Comparison of ENCODE assay signal across 26 cellular contexts in genomic region chr1:53511323-53511932, GRCh38. TPM values are rescaled to one million over a fixed set of nuclear protein-coding genes. Genes with fewer than 3 reads are reported as not detected.
DNase-seq lines count a peak whose midpoint lies in the region; ATAC-seq and TF ChIP-seq lines count a peak whose summit lies in the region.
"Had no signal": no experiment of that assay in that cellular context is flagged by ENCODE, and none has a peak within 500 bp of the region (broad histone marks: within the 10 kb centered on the region; RNA-seq: fewer than 3 reads in every experiment).

No MANE protein-coding gene starts in this region.

- no peaks in the 10 kb centered on the region for H3K27me3 ChIP-seq in neural progenitor cell
- no peaks in the 10 kb centered on the region for H3K27me3 ChIP-seq in vagina
- H3K27me3 ChIP-seq: hepatocyte, pancreas, upper lobe of left lung had no signal

- no peak overlapping the region for H3K4me3 Mint-ChIP-seq in neural progenitor cell
- H3K4me3 Mint-ChIP-seq in stimulated activated memory B cell treated with anti-CD40 and anti-IgM and Interleukin-4, amounts not matched to agents 10 μg/mL and 1 μg/mL and 100 μg/mL, for 72 hours = no peak overlapping the region
- H3K4me3 Mint-ChIP-seq: activated CD8-positive, alpha-beta T cell treated with anti-CD3 and anti-CD28 coated beads for 36 hours; activated naive CD8-positive, alpha-beta T cell treated with anti-CD3 and anti-CD28 coated beads, Interleukin-2, amount 10 ng/mL, durations not matched to agents 7 days and 5 days; naive thymus-derived CD8-positive, alpha-beta T cell; T-cell had no signal

- DNase-seq in Right ventricle myocardium inferior (ENCODE audit: missing footprints) (peak; percentile 64), cardiac septum (ENCODE audit: low spot score) (no peak), choroid plexus epithelial cell (ENCODE audit: low read depth) (peak; percentile 24), neural progenitor cell (ENCODE audit: low spot score) (no peak), vagina (ENCODE audit: extremely low spot score in 2 of 2) (no peak), SHP77 treated with DMSO at 0.1 percent for 48 hours (lab: John Stamatoyannopoulos, UW) (no peak)
- DNase-seq: activated CD4-positive, CD25-positive, alpha-beta regulatory T cell treated with anti-CD3 and anti-CD28 coated beads, Interleukin-2, amount 50 U/mL, for 72 hours; activated CD8-positive, alpha-beta T cell treated with anti-CD3 and anti-CD28 coated beads for 36 hours; activated effector memory CD4-positive, alpha-beta T cell treated with Interleukin-2 at 50 U/mL for 16 hours; activated naive CD8-positive, alpha-beta T cell treated with anti-CD3 and anti-CD28 coated beads, Interleukin-2, amount 10 ng/mL, durations not matched to agents 7 days and 5 days; AML-193; effector memory CD4-positive, alpha-beta T cell; naive thymus-derived CD8-positive, alpha-beta T cell; NCI-H1105; NCI-H774; T-cell; upper lobe of left lung had no signal

- H4K20me1 ChIP-seq in neural progenitor cell (ENCODE audit: low read depth) = no peaks in the 10 kb centered on the region

- H3K27ac ChIP-seq in neural progenitor cell (no peak overlapping the region), vagina (peak overlapping the region; percentile 80)
- H3K27ac ChIP-seq: upper lobe of left lung had no signal

- peaks cover 6% of the 10 kb centered on the region for H3F3A ChIP-seq in neural progenitor cell (ENCODE audit: low read depth)

- H3K79me2 ChIP-seq in neural progenitor cell (ENCODE audit: low read depth) = no peaks in the 10 kb centered on the region
- H3K79me2 ChIP-seq: hepatocyte had no signal

- H3K36me3 Mint-ChIP-seq in neural progenitor cell = no peaks in the 10 kb centered on the region
- H3K36me3 Mint-ChIP-seq in stimulated activated memory B cell treated with anti-CD40 and anti-IgM and Interleukin-4, amounts not matched to agents 10 μg/mL and 1 μg/mL and 100 μg/mL, for 72 hours = no peaks in the 10 kb centered on the region
- H3K36me3 Mint-ChIP-seq: activated naive CD8-positive, alpha-beta T cell treated with anti-CD3 and anti-CD28 coated beads, Interleukin-2, amount 10 ng/mL, durations not matched to agents 7 days and 5 days; IgD-negative memory B cell; naive thymus-derived CD8-positive, alpha-beta T cell; T-cell had no signal

- peaks cover 11% of the 10 kb centered on the region for H3K27me3 Mint-ChIP-seq in neural progenitor cell (ENCODE audit: insufficient read depth, low read depth)
- H3K27me3 Mint-ChIP-seq in stimulated activated memory B cell treated with anti-CD40 and anti-IgM and Interleukin-4, amounts not matched to agents 10 μg/mL and 1 μg/mL and 100 μg/mL, for 72 hours = peaks cover 16% of the 10 kb centered on the region
- H3K27me3 Mint-ChIP-seq: activated CD8-positive, alpha-beta T cell treated with anti-CD3 and anti-CD28 coated beads for 36 hours; activated naive CD8-positive, alpha-beta T cell treated with anti-CD3 and anti-CD28 coated beads, Interleukin-2, amount 10 ng/mL, durations not matched to agents 7 days and 5 days; naive thymus-derived CD8-positive, alpha-beta T cell; T-cell had no signal

- no peaks in the 10 kb centered on the region for H3K9me3 Mint-ChIP-seq in neural progenitor cell
- no peaks in the 10 kb centered on the region for H3K9me3 Mint-ChIP-seq in stimulated activated memory B cell treated with anti-CD40 and anti-IgM and Interleukin-4, amounts not matched to agents 10 μg/mL and 1 μg/mL and 100 μg/mL, for 72 hours
- H3K9me3 Mint-ChIP-seq: activated CD8-positive, alpha-beta T cell treated with anti-CD3 and anti-CD28 coated beads for 36 hours; activated naive CD8-positive, alpha-beta T cell treated with anti-CD3 and anti-CD28 coated beads, Interleukin-2, amount 10 ng/mL, durations not matched to agents 7 days and 5 days; IgD-negative memory B cell; naive thymus-derived CD8-positive, alpha-beta T cell; T-cell had no signal

- peak overlapping the region; percentile 53 for H3K27ac Mint-ChIP-seq in neural progenitor cell
- no peak overlapping the region for H3K27ac Mint-ChIP-seq in stimulated activated memory B cell treated with anti-CD40 and anti-IgM and Interleukin-4, amounts not matched to agents 10 μg/mL and 1 μg/mL and 100 μg/mL, for 72 hours
- H3K27ac Mint-ChIP-seq: activated CD8-positive, alpha-beta T cell treated with anti-CD3 and anti-CD28 coated beads for 36 hours; activated naive CD8-positive, alpha-beta T cell treated with anti-CD3 and anti-CD28 coated beads, Interleukin-2, amount 10 ng/mL, durations not matched to agents 7 days and 5 days; IgD-negative memory B cell; naive thymus-derived CD8-positive, alpha-beta T cell; T-cell had no signal

- intact Hi-C loops in Right ventricle myocardium inferior (cut with DNase I) = no loop called here
- intact Hi-C loops in cardiac septum (cut with DNase I) = no loop called here
- intact Hi-C loops in vagina (cut with DNase I) = no loop called here

- H3K4me1 ChIP-seq in neural progenitor cell (peaks cover 42% of the 10 kb centered on the region), vagina (peaks cover 38% of the 10 kb centered on the region)
- H3K4me1 ChIP-seq: pancreas had no signal

- no peak overlapping the region for H3K4me2 ChIP-seq in neural progenitor cell
- H3K4me2 ChIP-seq: hepatocyte had no signal

- no peak for TF ChIP-seq CTCF in choroid plexus epithelial cell (conservative IDR thresholded peaks at IDR 0.05; ENCODE audit: low read depth, low read length)
- no peak for TF ChIP-seq CTCF in neural progenitor cell (IDR thresholded peaks at IDR 0.05)
- no peak for TF ChIP-seq CTCF in vagina (IDR thresholded peaks at IDR 0.05)

- peaks cover 58% of the 10 kb centered on the region for H3K4me1 Mint-ChIP-seq in neural progenitor cell
- H3K4me1 Mint-ChIP-seq in stimulated activated memory B cell treated with anti-CD40 and anti-IgM and Interleukin-4, amounts not matched to agents 10 μg/mL and 1 μg/mL and 100 μg/mL, for 72 hours = no peaks in the 10 kb centered on the region
- H3K4me1 Mint-ChIP-seq: activated naive CD8-positive, alpha-beta T cell treated with anti-CD3 and anti-CD28 coated beads, Interleukin-2, amount 10 ng/mL, durations not matched to agents 7 days and 5 days; T-cell had no signal

- no peak overlapping the region for H3K9ac ChIP-seq in neural progenitor cell

- no peak overlapping the region for H3K4me3 ChIP-seq in choroid plexus epithelial cell (ENCODE audit: low read depth, low read length)
- H3K4me3 ChIP-seq in neural progenitor cell = no peak overlapping the region
- no peak overlapping the region for H3K4me3 ChIP-seq in vagina
- H3K4me3 ChIP-seq: hepatocyte, pancreas, upper lobe of left lung had no signal

- ATAC-seq in Right ventricle myocardium inferior = peak; percentile 55
- ATAC-seq in GM18520 (IDR thresholded peaks at IDR 0.05; ENCODE audit: unreplicated experiment) = no peak
- no peak for ATAC-seq in stimulated activated memory B cell treated with anti-CD40 and anti-IgM and Interleukin-4, amounts not matched to agents 10 μg/mL and 1 μg/mL and 100 μg/mL, for 72 hours
- ATAC-seq: activated CD8-positive, alpha-beta T cell treated with anti-CD3 and anti-CD28 coated beads for 36 hours; left lobe of liver; naive thymus-derived CD8-positive, alpha-beta T cell; T-cell had no signal

- H3K36me3 ChIP-seq in neural progenitor cell (no peaks in the 10 kb centered on the region), vagina (no peaks in the 10 kb centered on the region)
- H3K36me3 ChIP-seq: pancreas, upper lobe of left lung had no signal

- H2AFZ ChIP-seq in neural progenitor cell (replicated peaks) = peak overlapping the region; percentile 50
- H2AFZ ChIP-seq: hepatocyte had no signal

- no peak for TF ChIP-seq POLR2A in vagina (IDR thresholded peaks at IDR 0.05)

- H3K9me3 ChIP-seq in neural progenitor cell (ENCODE audit: low read depth) (no peaks in the 10 kb centered on the region), vagina (no peaks in the 10 kb centered on the region)
- H3K9me3 ChIP-seq: pancreas, upper lobe of left lung had no signal

RNA-seq across cellular contexts. Expression of gene DMRTB1, which starts 52.2 kb away (rescaled TPM):
- total RNA-seq in Right ventricle myocardium inferior (not detected), cardiac septum (not detected), neural progenitor cell (ENCODE audit: low replicate concordance) (not detected in 2 replicates), vagina (not detected)
- total RNA-seq: A172; activated CD8-positive, alpha-beta T cell treated with anti-CD3 and anti-CD28 coated beads for 36 hours; activated naive CD8-positive, alpha-beta T cell treated with anti-CD3 and anti-CD28 coated beads, Interleukin-2, amount 10 ng/mL, durations not matched to agents 7 days and 5 days; hepatocyte; left lobe of liver; M059J; naive thymus-derived CD8-positive, alpha-beta T cell; OCI-LY7; pancreas; T-cell; upper lobe of left lung had no signal

Comparison
In these comparisons a context has a peak if more than half of its experiments do, and no peak if none do; other contexts are left out.
1. DNase-seq: peak in Right ventricle myocardium inferior (single experiment) and choroid plexus epithelial cell (single experiment); none in cardiac septum (single experiment), neural progenitor cell (single experiment), vagina (0 of 2) and SHP77 treated with DMSO at 0.1 percent for 48 hours (single experiment).